1 cellular context compared by ENCODE assay signal in the genomic region with DNA sequence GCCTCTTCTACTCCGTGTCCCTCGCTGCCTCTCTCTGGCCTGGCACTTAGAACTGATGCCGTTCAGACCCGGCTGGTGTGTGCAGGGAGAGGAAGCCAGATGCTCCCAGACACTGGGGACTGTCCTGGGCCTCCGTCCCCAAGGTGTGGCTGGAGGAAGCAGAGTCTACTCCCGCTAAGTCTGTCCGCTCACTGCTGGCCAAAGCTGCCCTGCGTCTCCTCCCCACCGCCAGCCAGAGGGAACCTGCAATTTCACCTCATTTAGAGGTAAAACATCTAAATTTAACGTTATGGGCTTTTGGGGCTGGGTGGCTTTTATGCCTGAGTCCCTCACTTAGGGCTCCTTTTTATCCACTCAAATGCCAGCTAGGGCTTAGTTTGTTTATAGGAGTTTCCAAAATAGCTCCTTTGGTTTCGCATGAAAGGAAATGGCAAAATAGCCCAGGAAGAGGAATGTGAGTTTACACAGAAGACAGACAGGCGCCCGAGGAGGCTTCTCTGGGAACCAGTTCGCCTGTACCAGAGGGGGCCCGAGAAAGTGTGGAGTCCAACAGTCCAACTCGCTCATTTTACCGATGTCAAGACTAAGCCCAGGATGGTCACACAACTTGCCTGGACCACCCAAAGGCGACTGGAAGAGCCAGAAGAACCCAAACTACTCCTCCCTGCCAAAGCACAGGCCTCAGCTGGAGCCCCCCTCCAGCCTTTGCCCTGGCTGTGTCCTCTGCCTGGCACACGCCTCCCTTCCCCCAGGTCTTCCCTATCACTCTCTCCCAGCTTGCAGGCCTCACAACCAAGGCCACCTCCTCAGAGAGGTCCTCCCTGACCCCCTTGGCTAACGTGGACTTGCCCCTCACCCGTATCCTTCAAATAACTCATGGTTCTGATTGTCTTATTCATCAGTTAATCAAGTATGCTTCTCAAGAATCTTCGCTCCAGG.
TF ChIP-seq lines count a peak whose summit lies in the region.

No MANE protein-coding gene starts in this region.

TF ChIP-seq in HepG2, 621 proteins besides CTCF, POLR2A, EP300 and RAD21 (continues in another document):
- TF ChIP-seq HNF4G (IDR thresholded peaks at IDR 0.05; ENCODE audit: borderline replicate concordance, low read depth, low read length) (0 out of 2 replicates have a peak, but pooled peaks have one; percentile 4), HNF4G (CRISPR knock-in tag; IDR thresholded peaks at IDR 0.05; ENCODE audit: borderline replicate concordance, low read depth) (no peak), ZNF484 (CRISPR knock-in tag; IDR thresholded peaks at IDR 0.05; ENCODE audit: borderline replicate concordance, low read depth) (no peak), ZFY (CRISPR knock-in tag; IDR thresholded peaks at IDR 0.05) (0 out of 2 replicates have a peak, but pooled peaks have one; percentile 12), ZNF883 (CRISPR knock-in tag; IDR thresholded peaks at IDR 0.05; ENCODE audit: not compliant biosample characterization) (peak; percentile 25), SALL1 (CRISPR knock-in tag; IDR thresholded peaks at IDR 0.05) (peak; percentile 2; the same call in 1 of the 2 replicates), ZBTB38 (CRISPR knock-in tag; IDR thresholded peaks at IDR 0.05) (0 out of 2 replicates have a peak, but pooled peaks have one; percentile 15), PHF20 (CRISPR knock-in tag; IDR thresholded peaks at IDR 0.05) (0 out of 2 replicates have a peak, but pooled peaks have one; percentile 36), KAT2B (IDR thresholded peaks at IDR 0.05; ENCODE audit: borderline replicate concordance, low read depth, low read length) (no peak), NCOA5 (CRISPR knock-in tag; IDR thresholded peaks at IDR 0.05) (no peak), GPN1 (CRISPR knock-in tag; IDR thresholded peaks at IDR 0.05; ENCODE audit: borderline replicate concordance) (peak; percentile 8; the same call in 1 of the 2 replicates), ZNF598 (CRISPR knock-in tag; IDR thresholded peaks at IDR 0.05; ENCODE audit: borderline replicate concordance) (no peak), BRD4 (CRISPR knock-in tag; IDR thresholded peaks at IDR 0.05) (no peak), ZNF780A (CRISPR knock-in tag; IDR thresholded peaks at IDR 0.05) (no peak), ZNF382 (CRISPR knock-in tag; IDR thresholded peaks at IDR 0.05; ENCODE audit: borderline replicate concordance) (no peak), MEIS2 (CRISPR knock-in tag; IDR thresholded peaks at IDR 0.05) (0 out of 2 replicates have a peak, but pooled peaks have one; percentile 11), TSC22D2 (CRISPR knock-in tag; IDR thresholded peaks at IDR 0.05; ENCODE audit: borderline replicate concordance) (no peak), FOSL2 (CRISPR knock-in tag; IDR thresholded peaks at IDR 0.05) (0 out of 2 replicates have a peak, but pooled peaks have one; percentile 2), MTA1 (CRISPR knock-in tag; IDR thresholded peaks at IDR 0.05; ENCODE audit: borderline replicate concordance) (no peak), TCF7 (IDR thresholded peaks at IDR 0.05; ENCODE audit: low read depth) (no peak), ZNF790 (CRISPR knock-in tag; IDR thresholded peaks at IDR 0.05; ENCODE audit: borderline replicate concordance) (no peak), ZNF20 (CRISPR knock-in tag; IDR thresholded peaks at IDR 0.05) (0 out of 2 replicates have a peak, but pooled peaks have one; percentile 45), SP1 (IDR thresholded peaks at IDR 0.05) (no peak), SP1 (CRISPR knock-in tag; IDR thresholded peaks at IDR 0.05) (peak; percentile 22; the same call in 1 of the 2 replicates), TCF12 (IDR thresholded peaks at IDR 0.05) (no peak), TCF12 (CRISPR knock-in tag; IDR thresholded peaks at IDR 0.05) (0 out of 2 replicates have a peak, but pooled peaks have one; percentile 27), ZNF235 (CRISPR knock-in tag; IDR thresholded peaks at IDR 0.05; ENCODE audit: borderline replicate concordance) (0 out of 2 replicates have a peak, but pooled peaks have one; percentile 49), ZNF274 (CRISPR knock-in tag; IDR thresholded peaks at IDR 0.05) (0 out of 2 replicates have a peak, but pooled peaks have one; percentile 48), ZNF501 (CRISPR knock-in tag; IDR thresholded peaks at IDR 0.05) (no peak), REXO4 (CRISPR knock-in tag; IDR thresholded peaks at IDR 0.05; ENCODE audit: borderline replicate concordance) (0 out of 2 replicates have a peak, but pooled peaks have one; percentile 10), CAMTA2 (CRISPR knock-in tag; IDR thresholded peaks at IDR 0.05; ENCODE audit: borderline replicate concordance) (0 out of 2 replicates have a peak, but pooled peaks have one; percentile 6), TAF15 (IDR thresholded peaks at IDR 0.05; ENCODE audit: low read depth, low read length, poor library complexity, severe bottlenecking) (no peak), ZNF326 (CRISPR knock-in tag; IDR thresholded peaks at IDR 0.05; ENCODE audit: borderline replicate concordance) (no peak), TOPORS (CRISPR knock-in tag; IDR thresholded peaks at IDR 0.05) (no peak), CBX2 (IDR thresholded peaks at IDR 0.05; ENCODE audit: low read depth, low read length) (no peak), CBX2 (CRISPR knock-in tag; IDR thresholded peaks at IDR 0.05; ENCODE audit: low read depth) (0 out of 2 replicates have a peak, but pooled peaks have one; percentile 11), ZNF496 (CRISPR knock-in tag; IDR thresholded peaks at IDR 0.05; ENCODE audit: insufficient replicate concordance) (no peak), ZNF441 (CRISPR knock-in tag; IDR thresholded peaks at IDR 0.05; ENCODE audit: borderline replicate concordance) (0 out of 2 replicates have a peak, but pooled peaks have one; percentile 37), HNF4A (CRISPR knock-in tag; IDR thresholded peaks at IDR 0.05) (peak; percentile 11; the same call in 1 of the 2 replicates), ARNTL (CRISPR knock-in tag; IDR thresholded peaks at IDR 0.05) (no peak), SMAD1 (CRISPR knock-in tag; IDR thresholded peaks at IDR 0.05; ENCODE audit: borderline replicate concordance, low read depth) (peak; percentile 25; the same call in 1 of the 2 replicates), PHF8 (CRISPR knock-in tag; IDR thresholded peaks at IDR 0.05) (peak; percentile 18; the same call in 1 of the 2 replicates), ZNF256 (CRISPR knock-in tag; conservative IDR thresholded peaks at IDR 0.05) (no peak)
- TF ChIP-seq, protein P1, sequence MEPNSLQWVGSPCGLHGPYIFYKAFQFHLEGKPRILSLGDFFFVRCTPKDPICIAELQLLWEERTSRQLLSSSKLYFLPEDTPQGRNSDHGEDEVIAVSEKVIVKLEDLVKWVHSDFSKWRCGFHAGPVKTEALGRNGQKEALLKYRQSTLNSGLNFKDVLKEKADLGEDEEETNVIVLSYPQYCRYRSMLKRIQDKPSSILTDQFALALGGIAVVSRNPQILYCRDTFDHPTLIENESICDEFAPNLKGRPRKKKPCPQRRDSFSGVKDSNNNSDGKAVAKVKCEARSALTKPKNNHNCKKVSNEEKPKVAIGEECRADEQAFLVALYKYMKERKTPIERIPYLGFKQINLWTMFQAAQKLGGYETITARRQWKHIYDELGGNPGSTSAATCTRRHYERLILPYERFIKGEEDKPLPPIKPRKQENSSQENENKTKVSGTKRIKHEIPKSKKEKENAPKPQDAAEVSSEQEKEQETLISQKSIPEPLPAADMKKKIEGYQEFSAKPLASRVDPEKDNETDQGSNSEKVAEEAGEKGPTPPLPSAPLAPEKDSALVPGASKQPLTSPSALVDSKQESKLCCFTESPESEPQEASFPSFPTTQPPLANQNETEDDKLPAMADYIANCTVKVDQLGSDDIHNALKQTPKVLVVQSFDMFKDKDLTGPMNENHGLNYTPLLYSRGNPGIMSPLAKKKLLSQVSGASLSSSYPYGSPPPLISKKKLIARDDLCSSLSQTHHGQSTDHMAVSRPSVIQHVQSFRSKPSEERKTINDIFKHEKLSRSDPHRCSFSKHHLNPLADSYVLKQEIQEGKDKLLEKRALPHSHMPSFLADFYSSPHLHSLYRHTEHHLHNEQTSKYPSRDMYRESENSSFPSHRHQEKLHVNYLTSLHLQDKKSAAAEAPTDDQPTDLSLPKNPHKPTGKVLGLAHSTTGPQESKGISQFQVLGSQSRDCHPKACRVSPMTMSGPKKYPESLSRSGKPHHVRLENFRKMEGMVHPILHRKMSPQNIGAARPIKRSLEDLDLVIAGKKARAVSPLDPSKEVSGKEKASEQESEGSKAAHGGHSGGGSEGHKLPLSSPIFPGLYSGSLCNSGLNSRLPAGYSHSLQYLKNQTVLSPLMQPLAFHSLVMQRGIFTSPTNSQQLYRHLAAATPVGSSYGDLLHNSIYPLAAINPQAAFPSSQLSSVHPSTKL (CRISPR knock-in tag; IDR thresholded peaks at IDR 0.05): 0 out of 2 replicates have a peak, but pooled peaks have one; percentile 8
- TF ChIP-seq, protein P2, sequence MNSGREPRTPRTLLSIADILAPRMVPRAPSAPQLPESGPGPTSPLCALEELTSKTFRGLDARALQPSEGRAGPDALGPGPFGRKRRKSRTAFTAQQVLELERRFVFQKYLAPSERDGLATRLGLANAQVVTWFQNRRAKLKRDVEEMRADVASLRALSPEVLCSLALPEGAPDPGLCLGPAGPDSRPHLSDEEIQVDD (CRISPR knock-in tag; IDR thresholded peaks at IDR 0.05; ENCODE audit: borderline replicate concordance): 0 out of 2 replicates have a peak, but pooled peaks have one; percentile 80
- TF ChIP-seq, protein P3, sequence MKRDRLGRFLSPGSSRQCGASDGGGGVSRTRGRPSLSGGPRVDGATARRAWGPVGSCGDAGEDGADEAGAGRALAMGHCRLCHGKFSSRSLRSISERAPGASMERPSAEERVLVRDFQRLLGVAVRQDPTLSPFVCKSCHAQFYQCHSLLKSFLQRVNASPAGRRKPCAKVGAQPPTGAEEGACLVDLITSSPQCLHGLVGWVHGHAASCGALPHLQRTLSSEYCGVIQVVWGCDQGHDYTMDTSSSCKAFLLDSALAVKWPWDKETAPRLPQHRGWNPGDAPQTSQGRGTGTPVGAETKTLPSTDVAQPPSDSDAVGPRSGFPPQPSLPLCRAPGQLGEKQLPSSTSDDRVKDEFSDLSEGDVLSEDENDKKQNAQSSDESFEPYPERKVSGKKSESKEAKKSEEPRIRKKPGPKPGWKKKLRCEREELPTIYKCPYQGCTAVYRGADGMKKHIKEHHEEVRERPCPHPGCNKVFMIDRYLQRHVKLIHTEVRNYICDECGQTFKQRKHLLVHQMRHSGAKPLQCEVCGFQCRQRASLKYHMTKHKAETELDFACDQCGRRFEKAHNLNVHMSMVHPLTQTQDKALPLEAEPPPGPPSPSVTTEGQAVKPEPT (CRISPR knock-in tag; IDR thresholded peaks at IDR 0.05; ENCODE audit: low read depth): peak; percentile 44
- TF ChIP-seq, protein P4, sequence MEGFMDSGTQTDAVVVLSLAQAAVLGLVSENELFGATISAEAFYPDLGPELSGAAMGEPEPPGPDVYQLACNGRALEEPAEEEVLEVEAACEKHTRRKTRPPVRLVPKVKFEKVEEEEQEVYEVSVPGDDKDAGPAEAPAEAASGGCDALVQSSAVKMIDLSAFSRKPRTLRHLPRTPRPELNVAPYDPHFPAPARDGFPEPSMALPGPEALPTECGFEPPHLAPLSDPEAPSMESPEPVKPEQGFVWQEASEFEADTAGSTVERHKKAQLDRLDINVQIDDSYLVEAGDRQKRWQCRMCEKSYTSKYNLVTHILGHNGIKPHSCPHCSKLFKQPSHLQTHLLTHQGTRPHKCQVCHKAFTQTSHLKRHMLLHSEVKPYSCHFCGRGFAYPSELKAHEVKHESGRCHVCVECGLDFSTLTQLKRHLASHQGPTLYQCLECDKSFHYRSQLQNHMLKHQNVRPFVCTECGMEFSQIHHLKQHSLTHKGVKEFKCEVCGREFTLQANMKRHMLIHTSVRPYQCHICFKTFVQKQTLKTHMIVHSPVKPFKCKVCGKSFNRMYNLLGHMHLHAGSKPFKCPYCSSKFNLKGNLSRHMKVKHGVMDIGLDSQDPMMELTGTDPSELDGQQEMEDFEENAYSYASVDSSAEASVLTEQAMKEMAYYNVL (CRISPR knock-in tag; IDR thresholded peaks at IDR 0.05; ENCODE audit: borderline replicate concordance): 0 out of 2 replicates have a peak, but pooled peaks have one; percentile 29
- TF ChIP-seq, protein P5, sequence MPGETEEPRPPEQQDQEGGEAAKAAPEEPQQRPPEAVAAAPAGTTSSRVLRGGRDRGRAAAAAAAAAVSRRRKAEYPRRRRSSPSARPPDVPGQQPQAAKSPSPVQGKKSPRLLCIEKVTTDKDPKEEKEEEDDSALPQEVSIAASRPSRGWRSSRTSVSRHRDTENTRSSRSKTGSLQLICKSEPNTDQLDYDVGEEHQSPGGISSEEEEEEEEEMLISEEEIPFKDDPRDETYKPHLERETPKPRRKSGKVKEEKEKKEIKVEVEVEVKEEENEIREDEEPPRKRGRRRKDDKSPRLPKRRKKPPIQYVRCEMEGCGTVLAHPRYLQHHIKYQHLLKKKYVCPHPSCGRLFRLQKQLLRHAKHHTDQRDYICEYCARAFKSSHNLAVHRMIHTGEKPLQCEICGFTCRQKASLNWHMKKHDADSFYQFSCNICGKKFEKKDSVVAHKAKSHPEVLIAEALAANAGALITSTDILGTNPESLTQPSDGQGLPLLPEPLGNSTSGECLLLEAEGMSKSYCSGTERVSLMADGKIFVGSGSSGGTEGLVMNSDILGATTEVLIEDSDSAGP (CRISPR knock-in tag; IDR thresholded peaks at IDR 0.05; ENCODE audit: borderline replicate concordance): no peak
- TF ChIP-seq, protein P6, sequence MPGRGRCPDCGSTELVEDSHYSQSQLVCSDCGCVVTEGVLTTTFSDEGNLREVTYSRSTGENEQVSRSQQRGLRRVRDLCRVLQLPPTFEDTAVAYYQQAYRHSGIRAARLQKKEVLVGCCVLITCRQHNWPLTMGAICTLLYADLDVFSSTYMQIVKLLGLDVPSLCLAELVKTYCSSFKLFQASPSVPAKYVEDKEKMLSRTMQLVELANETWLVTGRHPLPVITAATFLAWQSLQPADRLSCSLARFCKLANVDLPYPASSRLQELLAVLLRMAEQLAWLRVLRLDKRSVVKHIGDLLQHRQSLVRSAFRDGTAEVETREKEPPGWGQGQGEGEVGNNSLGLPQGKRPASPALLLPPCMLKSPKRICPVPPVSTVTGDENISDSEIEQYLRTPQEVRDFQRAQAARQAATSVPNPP (CRISPR knock-in tag; IDR thresholded peaks at IDR 0.05): no peak
- TF ChIP-seq, protein P7, sequence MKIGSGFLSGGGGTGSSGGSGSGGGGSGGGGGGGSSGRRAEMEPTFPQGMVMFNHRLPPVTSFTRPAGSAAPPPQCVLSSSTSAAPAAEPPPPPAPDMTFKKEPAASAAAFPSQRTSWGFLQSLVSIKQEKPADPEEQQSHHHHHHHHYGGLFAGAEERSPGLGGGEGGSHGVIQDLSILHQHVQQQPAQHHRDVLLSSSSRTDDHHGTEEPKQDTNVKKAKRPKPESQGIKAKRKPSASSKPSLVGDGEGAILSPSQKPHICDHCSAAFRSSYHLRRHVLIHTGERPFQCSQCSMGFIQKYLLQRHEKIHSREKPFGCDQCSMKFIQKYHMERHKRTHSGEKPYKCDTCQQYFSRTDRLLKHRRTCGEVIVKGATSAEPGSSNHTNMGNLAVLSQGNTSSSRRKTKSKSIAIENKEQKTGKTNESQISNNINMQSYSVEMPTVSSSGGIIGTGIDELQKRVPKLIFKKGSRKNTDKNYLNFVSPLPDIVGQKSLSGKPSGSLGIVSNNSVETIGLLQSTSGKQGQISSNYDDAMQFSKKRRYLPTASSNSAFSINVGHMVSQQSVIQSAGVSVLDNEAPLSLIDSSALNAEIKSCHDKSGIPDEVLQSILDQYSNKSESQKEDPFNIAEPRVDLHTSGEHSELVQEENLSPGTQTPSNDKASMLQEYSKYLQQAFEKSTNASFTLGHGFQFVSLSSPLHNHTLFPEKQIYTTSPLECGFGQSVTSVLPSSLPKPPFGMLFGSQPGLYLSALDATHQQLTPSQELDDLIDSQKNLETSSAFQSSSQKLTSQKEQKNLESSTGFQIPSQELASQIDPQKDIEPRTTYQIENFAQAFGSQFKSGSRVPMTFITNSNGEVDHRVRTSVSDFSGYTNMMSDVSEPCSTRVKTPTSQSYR (CRISPR knock-in tag; IDR thresholded peaks at IDR 0.05; ENCODE audit: borderline replicate concordance): 0 out of 2 replicates have a peak, but pooled peaks have one; percentile 12
